30 cellular contexts compared by ENCODE assay signal in genomic region chr9:84001621-84002020, GRCh38. TPM values are rescaled to one million over a fixed set of nuclear protein-coding genes. Genes with fewer than 3 reads are reported as not detected.
DNase-seq lines count a peak whose midpoint lies in the region; FAIRE-seq and TF ChIP-seq lines count a peak whose summit lies in the region.
"Had no signal": no experiment of that assay in that cellular context is flagged by ENCODE, and none has a peak within 500 bp of the region (broad histone marks: within the 10 kb centered on the region; RNA-seq: fewer than 3 reads in every experiment).

No MANE protein-coding gene starts in this region.

- DNase-seq in activated CD4-positive, alpha-beta T cell treated with anti-CD3 and anti-CD28 coated beads, Interleukin-2, amount 10 ng/mL, durations not matched to agents 7 days and 5 days, result no peak
- DNase-seq in activated CD4-positive, alpha-beta T cell treated with anti-CD3 and anti-CD28 coated beads for 1 hour, result no peak
- DNase-seq in GM12892 (ENCODE audit: insufficient read length), result no peak
- DNase-seq in NB4 (ENCODE audit: low read depth), result peak; percentile 63
- DNase-seq in spleen, result no peak
- no peak for DNase-seq in dermis blood vessel endothelial cell
- DNase-seq in type B pancreatic cell (ENCODE audit: extremely low spot score, unreplicated experiment), result no peak
- DNase-seq in HuH-7.5 (ENCODE audit: low spot score), result no peak
- DNase-seq: activated CD4-positive, alpha-beta T cell treated with anti-CD3 and anti-CD28 coated beads, Interleukin-2, amount 50 U/mL, for 1 hour; anterior cingulate cortex; Calu3; DND-41; effector memory CD8-positive, alpha-beta T cell; foreskin keratinocyte; GOT3; heart left ventricle; midbrain; naive thymus-derived CD8-positive, alpha-beta T cell; NCI-H2029 treated with DMSO at 0.1 percent for 48 hours; NCI-H226; ovary; retina had no signal

- H3K4me1 Mint-ChIP-seq in activated CD4-positive, alpha-beta T cell treated with anti-CD3 and anti-CD28 coated beads, Interleukin-2, amount 10 ng/mL, durations not matched to agents 7 days and 5 days, result peaks cover 21% of the 10 kb centered on the region
- H3K4me1 Mint-ChIP-seq in type B pancreatic cell (ENCODE audit: unreplicated experiment), result peaks cover 4% of the 10 kb centered on the region

- no peaks in the 10 kb centered on the region for H3K27me3 ChIP-seq in spleen (replicated peaks in 1 of 7)
- H3K27me3 ChIP-seq: foreskin keratinocyte, heart left ventricle, ovary, vagina had no signal

- H3K36me3 Mint-ChIP-seq in activated CD4-positive, alpha-beta T cell treated with anti-CD3 and anti-CD28 coated beads, Interleukin-2, amount 10 ng/mL, durations not matched to agents 7 days and 5 days (ENCODE audit: low read depth), result peaks cover 30% of the 10 kb centered on the region
- H3K36me3 Mint-ChIP-seq in type B pancreatic cell, result peaks cover 18% of the 10 kb centered on the region

- POLR2A ChIA-PET in activated CD4-positive, alpha-beta T cell treated with anti-CD3 and anti-CD28 coated beads, Interleukin-2, amount 10 ng/mL, durations not matched to agents 7 days and 5 days (lab: Charles Lee), result no interaction called here

- TF ChIP-seq POLR2A in GM12892 (IDR thresholded peaks at IDR 0.05; ENCODE audit: low read depth, low read length) (no peak), NB4 (IDR thresholded peaks at IDR 0.05; ENCODE audit: extremely low read depth, insufficient read length) (no peak), spleen (IDR thresholded peaks at IDR 0.05) (no peak)

- H3K36me3 ChIP-seq in spleen, result peaks cover 0 to 23% (median 0%) of the 10 kb centered on the region in 6 donors
- H3K36me3 ChIP-seq: ovary, thoracic aorta had no signal

- H3K4me3 ChIP-seq in NB4 (ENCODE audit: low read depth, low read length), result no peak overlapping the region
- H3K4me3 ChIP-seq in spleen, result no peak overlapping the region
- H3K4me3 ChIP-seq: coronary artery, heart left ventricle, ovary, SK-N-MC, skin epidermis, thoracic aorta, vagina had no signal

- H3K27me3 Mint-ChIP-seq in activated CD4-positive, alpha-beta T cell treated with anti-CD3 and anti-CD28 coated beads, Interleukin-2, amount 10 ng/mL, durations not matched to agents 7 days and 5 days, result no peaks in the 10 kb centered on the region
- no peaks in the 10 kb centered on the region for H3K27me3 Mint-ChIP-seq in type B pancreatic cell
- H3K27me3 Mint-ChIP-seq: activated naive CD4-positive, alpha-beta T cell treated with anti-CD3 and anti-CD28 coated beads, Interleukin-2, amount 50 U/mL, for 24 hours; effector memory CD8-positive, alpha-beta T cell; naive thymus-derived CD8-positive, alpha-beta T cell; stimulated activated naive CD8-positive, alpha-beta T cell treated with anti-CD3 and anti-CD28 coated beads, Interleukin-15, Interleukin-2, amounts not matched to agents 100 ng/mL and 50 ng/mL, for 24 hours had no signal

- TF ChIP-seq CTCF in NB4 (IDR thresholded peaks at IDR 0.05; ENCODE audit: low read depth, low read length) (no peak), spleen (IDR thresholded peaks at IDR 0.05 in 8 of 11, conservative IDR thresholded peaks at IDR 0.05 in 3 of 11) (no peak), type B pancreatic cell (conservative IDR thresholded peaks at IDR 0.05) (no peak)

- intact Hi-C loops in spleen (cut with DNase I; ENCODE audit: low total_unique reads), result no loop called here

- H3K4me3 Mint-ChIP-seq in activated CD4-positive, alpha-beta T cell treated with anti-CD3 and anti-CD28 coated beads, Interleukin-2, amount 10 ng/mL, durations not matched to agents 7 days and 5 days, result no peak overlapping the region
- H3K4me3 Mint-ChIP-seq in type B pancreatic cell, result no peak overlapping the region
- H3K4me3 Mint-ChIP-seq: activated naive CD4-positive, alpha-beta T cell treated with anti-CD3 and anti-CD28 coated beads, Interleukin-2, amount 50 U/mL, for 24 hours; effector memory CD8-positive, alpha-beta T cell; stimulated activated naive CD8-positive, alpha-beta T cell treated with anti-CD3 and anti-CD28 coated beads, Interleukin-15, Interleukin-2, amounts not matched to agents 100 ng/mL and 50 ng/mL, for 24 hours had no signal

- H3K4me1 ChIP-seq in spleen, result peaks cover 0 to 26% (median 15%) of the 10 kb centered on the region in 6 donors
- H3K4me1 ChIP-seq: vagina had no signal

- H3K27ac Mint-ChIP-seq in activated CD4-positive, alpha-beta T cell treated with anti-CD3 and anti-CD28 coated beads, Interleukin-2, amount 10 ng/mL, durations not matched to agents 7 days and 5 days, result peak overlapping the region; percentile 39
- no peak overlapping the region for H3K27ac Mint-ChIP-seq in type B pancreatic cell
- H3K27ac Mint-ChIP-seq: activated naive CD4-positive, alpha-beta T cell treated with anti-CD3 and anti-CD28 coated beads, Interleukin-2, amount 50 U/mL, for 24 hours; stimulated activated naive CD8-positive, alpha-beta T cell treated with anti-CD3 and anti-CD28 coated beads, Interleukin-15, Interleukin-2, amounts not matched to agents 100 ng/mL and 50 ng/mL, for 24 hours had no signal

- no peaks in the 10 kb centered on the region for H3K9me3 ChIP-seq in spleen
- H3K9me3 ChIP-seq: heart left ventricle, ovary, thoracic aorta, vagina had no signal

- CTCF ChIA-PET in activated CD4-positive, alpha-beta T cell treated with anti-CD3 and anti-CD28 coated beads, Interleukin-2, amount 10 ng/mL, durations not matched to agents 7 days and 5 days (lab: Charles Lee), result interaction anchor here (0.5 kb wide), 1 partner anchor 213 kb away, joined by 3 read pairs; no protein-coding TSS in a partner anchor

- WGBS in spleen, 5 donors, result 50 to 61% (median 59%) methylated on average over 2 of the region's 2 CpGs

- H3K9me3 Mint-ChIP-seq in activated CD4-positive, alpha-beta T cell treated with anti-CD3 and anti-CD28 coated beads, Interleukin-2, amount 10 ng/mL, durations not matched to agents 7 days and 5 days, result no peaks in the 10 kb centered on the region
- H3K9me3 Mint-ChIP-seq in type B pancreatic cell, result no peaks in the 10 kb centered on the region
- H3K9me3 Mint-ChIP-seq: activated naive CD4-positive, alpha-beta T cell treated with anti-CD3 and anti-CD28 coated beads, Interleukin-2, amount 50 U/mL, for 24 hours; effector memory CD8-positive, alpha-beta T cell; naive thymus-derived CD8-positive, alpha-beta T cell; stimulated activated naive CD8-positive, alpha-beta T cell treated with anti-CD3 and anti-CD28 coated beads, Interleukin-15, Interleukin-2, amounts not matched to agents 100 ng/mL and 50 ng/mL, for 24 hours had no signal

- H3K27ac ChIP-seq in spleen, result peak overlapping the region in 6 of 8 donors; percentile 54 to 73 (median 64)
- H3K27ac ChIP-seq: coronary artery, foreskin keratinocyte, ovary, RWPE1, SK-N-MC, thoracic aorta, vagina had no signal

- FAIRE-seq in GM12892 (lab: Jason Lieb, UNC), result peak; percentile 51

RNA-seq across cellular contexts. Expression of gene RMI1, which starts 21.0 kb away (rescaled TPM):
- 10 to 100 TPM; 21.2 to 27.8 TPM for total RNA-seq in activated CD4-positive, alpha-beta T cell treated with anti-CD3 and anti-CD28 coated beads, Interleukin-2, amount 10 ng/mL, durations not matched to agents 7 days and 5 days
- polyA plus RNA-seq in GM12892 (2012; ENCODE audit: missing spikeins), result 16.6 TPM
- 10 to 100 TPM; 10.8 to 19.5 (median 14.5) TPM for total RNA-seq in spleen
- polyA plus RNA-seq in spleen, result 1 to 10 TPM; 4.2 to 6.9 (median 5.1) TPM
- 8.0 and 18.4 TPM in 2 replicates for total RNA-seq in dermis blood vessel endothelial cell
- 13.0 and 20.3 TPM in 2 replicates for total RNA-seq in type B pancreatic cell (ENCODE audit: low replicate concordance)

RNA-seq across cellular contexts. Expression of gene HNRNPK, which starts 21.6 kb away (rescaled TPM):
- total RNA-seq in activated CD4-positive, alpha-beta T cell treated with anti-CD3 and anti-CD28 coated beads, Interleukin-2, amount 10 ng/mL, durations not matched to agents 7 days and 5 days, result 100 to 1,000 TPM; 671 to 848 TPM
- polyA plus RNA-seq in GM12892 (2012; ENCODE audit: missing spikeins), result 639 TPM
- total RNA-seq in spleen (100 to 1,000 TPM; 464 to 543 (median 486) TPM), dermis blood vessel endothelial cell (685 and 950 TPM in 2 replicates), type B pancreatic cell (ENCODE audit: low replicate concordance) (524 and 673 TPM in 2 replicates)
- polyA plus RNA-seq in spleen, result 100 to 1,000 TPM; 245 to 313 (median 308) TPM
